In genomic region chr5:111754190-111754589, GRCh38 we compare ENCODE assay signal across 1 cellular context.
TF ChIP-seq lines count a peak whose summit lies in the region.

No MANE protein-coding gene starts in this region.

TF ChIP-seq in HepG2, 621 proteins besides CTCF, POLR2A, EP300 and RAD21 (continues in another document):
- TF ChIP-seq ZNF10 (CRISPR knock-in tag; IDR thresholded peaks at IDR 0.05; ENCODE audit: borderline replicate concordance, low read depth) = no peak
- TF ChIP-seq HNF4A (CRISPR knock-in tag; IDR thresholded peaks at IDR 0.05) = peak; percentile 44; the same call in 1 of the 2 replicates
- TF ChIP-seq JUN (CRISPR knock-in tag; IDR thresholded peaks at IDR 0.05) = no peak
- TF ChIP-seq ZFP91 (CRISPR knock-in tag; IDR thresholded peaks at IDR 0.05; ENCODE audit: borderline replicate concordance) = no peak
- TF ChIP-seq ZBTB44 (CRISPR knock-in tag; IDR thresholded peaks at IDR 0.05) = no peak
- TF ChIP-seq ZNF644 (CRISPR knock-in tag; IDR thresholded peaks at IDR 0.05; ENCODE audit: low read depth) = 0 out of 2 replicates have a peak, but pooled peaks have one; percentile 23
- TF ChIP-seq FIP1L1 (IDR thresholded peaks at IDR 0.05; ENCODE audit: borderline replicate concordance, insufficient read depth, low read depth, low read length) = no peak
- TF ChIP-seq MED1 (CRISPR knock-in tag; IDR thresholded peaks at IDR 0.05) = no peak
- TF ChIP-seq ZFY (CRISPR knock-in tag; IDR thresholded peaks at IDR 0.05) = no peak
- TF ChIP-seq ZNF674 (CRISPR knock-in tag; IDR thresholded peaks at IDR 0.05; ENCODE audit: low read depth) = no peak
- no peak for TF ChIP-seq AKAP8 (CRISPR knock-in tag; IDR thresholded peaks at IDR 0.05)
- TF ChIP-seq SATB2 (CRISPR knock-in tag; IDR thresholded peaks at IDR 0.05) = no peak
- TF ChIP-seq ZBTB38 (CRISPR knock-in tag; IDR thresholded peaks at IDR 0.05) = no peak
- TF ChIP-seq ZNF276 (CRISPR knock-in tag; IDR thresholded peaks at IDR 0.05; ENCODE audit: low read depth) = no peak
- no peak for TF ChIP-seq ZNF75D (CRISPR knock-in tag; IDR thresholded peaks at IDR 0.05; ENCODE audit: borderline replicate concordance)
- no peak for TF ChIP-seq MAFF (IDR thresholded peaks at IDR 0.05; ENCODE audit: low read depth, low read length)
- TF ChIP-seq FOXA3 (CRISPR knock-in tag; IDR thresholded peaks at IDR 0.05) = peak; percentile 17; the same call in 1 of the 2 replicates
- no peak for TF ChIP-seq HOXA3 (CRISPR knock-in tag; IDR thresholded peaks at IDR 0.05)
- no peak for TF ChIP-seq ZNF607 (CRISPR knock-in tag; IDR thresholded peaks at IDR 0.05; ENCODE audit: borderline replicate concordance)
- no peak for TF ChIP-seq PAF1 (CRISPR knock-in tag; IDR thresholded peaks at IDR 0.05)
- no peak for TF ChIP-seq HMGXB3 (CRISPR knock-in tag; IDR thresholded peaks at IDR 0.05; ENCODE audit: borderline replicate concordance)
- TF ChIP-seq HMG20A (CRISPR knock-in tag; IDR thresholded peaks at IDR 0.05; ENCODE audit: borderline replicate concordance) = no peak
- TF ChIP-seq NFKBIZ (CRISPR knock-in tag; IDR thresholded peaks at IDR 0.05) = no peak
- TF ChIP-seq U2AF2 (IDR thresholded peaks at IDR 0.05; ENCODE audit: low read depth, low read length) = no peak
- no peak for TF ChIP-seq NPAS2 (CRISPR knock-in tag; IDR thresholded peaks at IDR 0.05; ENCODE audit: borderline replicate concordance)
- TF ChIP-seq ZNF230 (CRISPR knock-in tag; IDR thresholded peaks at IDR 0.05) = no peak
- no peak for TF ChIP-seq ZNF615 (CRISPR knock-in tag; IDR thresholded peaks at IDR 0.05; ENCODE audit: borderline replicate concordance)
- peak; percentile 57; the same call in 1 of the 2 replicates for TF ChIP-seq GATAD2A (CRISPR knock-in tag; IDR thresholded peaks at IDR 0.05)
- TF ChIP-seq TBX3 (IDR thresholded peaks at IDR 0.05; ENCODE audit: borderline replicate concordance) = no peak
- TF ChIP-seq SMC3 (IDR thresholded peaks at IDR 0.05; ENCODE audit: low read length) = no peak
- TF ChIP-seq STAT5B (CRISPR knock-in tag; IDR thresholded peaks at IDR 0.05) = no peak
- TF ChIP-seq HDAC1 (CRISPR knock-in tag; IDR thresholded peaks at IDR 0.05) = no peak
- TF ChIP-seq HOMEZ (CRISPR knock-in tag; IDR thresholded peaks at IDR 0.05; ENCODE audit: low read depth) = peak; percentile 49; the same call in 1 of the 2 replicates
- TF ChIP-seq CEBPG (CRISPR knock-in tag; IDR thresholded peaks at IDR 0.05) = peak; percentile 50; the same call in 1 of the 2 replicates
- TF ChIP-seq THAP7 (CRISPR knock-in tag; IDR thresholded peaks at IDR 0.05) = no peak
- no peak for TF ChIP-seq ATF5 (CRISPR knock-in tag; IDR thresholded peaks at IDR 0.05; ENCODE audit: low read depth)
- TF ChIP-seq ZNF629 (CRISPR knock-in tag; conservative IDR thresholded peaks at IDR 0.05) = no peak
- TF ChIP-seq IRF1 (CRISPR knock-in tag; IDR thresholded peaks at IDR 0.05; ENCODE audit: low read depth) = no peak
- peak; percentile 88 for TF ChIP-seq CEBPB (IDR thresholded peaks at IDR 0.05; ENCODE audit: borderline replicate concordance, low read depth, low read length)
- TF ChIP-seq ZNF710 (CRISPR knock-in tag; IDR thresholded peaks at IDR 0.05; ENCODE audit: borderline replicate concordance) = no peak
- TF ChIP-seq ZNF550 (CRISPR knock-in tag; IDR thresholded peaks at IDR 0.05; ENCODE audit: borderline replicate concordance) = no peak
- TF ChIP-seq ELF4 (CRISPR knock-in tag; IDR thresholded peaks at IDR 0.05; ENCODE audit: borderline replicate concordance) = no peak
- TF ChIP-seq TFE3 (CRISPR knock-in tag; IDR thresholded peaks at IDR 0.05) = 0 out of 2 replicates have a peak, but pooled peaks have one; percentile 32
- no peak for TF ChIP-seq FOXO1 (CRISPR knock-in tag; IDR thresholded peaks at IDR 0.05)
- TF ChIP-seq ZBTB43 (CRISPR knock-in tag; conservative IDR thresholded peaks at IDR 0.05) = no peak
- peak; percentile 30; the same call in 1 of the 2 replicates for TF ChIP-seq RARA (CRISPR knock-in tag; IDR thresholded peaks at IDR 0.05)
- no peak for TF ChIP-seq ZNF232 (CRISPR knock-in tag; IDR thresholded peaks at IDR 0.05; ENCODE audit: borderline replicate concordance)
- no peak for TF ChIP-seq CREM (IDR thresholded peaks at IDR 0.05)
- TF ChIP-seq CREM (CRISPR knock-in tag; IDR thresholded peaks at IDR 0.05) = no peak
- no peak for TF ChIP-seq TCF12 (IDR thresholded peaks at IDR 0.05)
- no peak for TF ChIP-seq TCF12 (CRISPR knock-in tag; IDR thresholded peaks at IDR 0.05)
